Comparison of ENCODE assay signal across 1 cellular context in genomic region chr20:43502021-43502420, GRCh38. TPM values are rescaled to one million over a fixed set of nuclear protein-coding genes. Genes with fewer than 3 reads are reported as not detected.
"Had no signal": no experiment of that assay in that cellular context is flagged by ENCODE, and none has a peak within 500 bp of the region (broad histone marks: within the 10 kb centered on the region; RNA-seq: fewer than 3 reads in every experiment).

No MANE protein-coding gene starts in this region.

RNA-seq across cellular contexts. Expression of gene SGK2, which starts 56.8 kb away (rescaled TPM):
- total RNA-seq: activated T-helper 1 cell treated with anti-CD3 and anti-CD28 coated beads, Interleukin-12 subunit alpha, Interleukin-12 subunit beta, Interleukin-2, Interleukin-4 antibody, amounts not matched to agents 30 ng/mL and 10 ng/mL and 1 ng/mL, durations not matched to agents 14 hours and 24 hours and 36 hours had no signal
